Comparison of ENCODE assay signal across 13 cellular contexts in genomic region chrX:145393702-145394235, GRCh38.
DNase-seq lines count a peak whose midpoint lies in the region; ATAC-seq, FAIRE-seq and TF ChIP-seq lines count a peak whose summit lies in the region.
"Had no signal": no experiment of that assay in that cellular context is flagged by ENCODE, and none has a peak within 500 bp of the region (broad histone marks: within the 10 kb centered on the region; RNA-seq: fewer than 3 reads in every experiment).

No MANE protein-coding gene starts in this region.

- no peaks in the 10 kb centered on the region for H3K9me3 ChIP-seq in astrocyte (ENCODE audit: insufficient read depth, low read depth, low read length)
- H3K9me3 ChIP-seq: left ventricle myocardium inferior had no signal

- DNase-seq in astrocyte (ENCODE audit: low read depth): no peak
- no peak for DNase-seq in neural crest cell (ENCODE audit: low read depth, low spot score)
- no peak for DNase-seq in epidermal melanocyte (ENCODE audit: insufficient read length, low spot score)
- no peak for DNase-seq in retina
- DNase-seq: activated CD4-positive, alpha-beta memory T cell treated with anti-CD3 and anti-CD28 coated beads for 36 hours; activated naive CD4-positive, alpha-beta T cell; DMS79 treated with DMSO at 0.1 percent for 48 hours; left ventricle myocardium inferior; T-helper 1 cell had no signal

- H3K9me3 Mint-ChIP-seq in astrocyte (ENCODE audit: unreplicated experiment) (no peaks in the 10 kb centered on the region), neural crest cell (peaks cover 16% of the 10 kb centered on the region)

- peak; percentile 29 for FAIRE-seq in astrocyte (lab: Jason Lieb, UNC)
- FAIRE-seq: frontal cortex had no signal

- no peak overlapping the region for H3K27ac ChIP-seq in astrocyte (ENCODE audit: low read depth, low read length)
- H3K27ac ChIP-seq: left ventricle myocardium inferior had no signal

- H3K27ac Mint-ChIP-seq in astrocyte (ENCODE audit: unreplicated experiment) (no peak overlapping the region), neural crest cell (ENCODE audit: unreplicated experiment) (no peak overlapping the region)
- H3K27ac Mint-ChIP-seq: activated CD4-positive, alpha-beta memory T cell treated with anti-CD3 and anti-CD28 coated beads for 36 hours had no signal

- no peak overlapping the region for H3K9ac ChIP-seq in astrocyte (ENCODE audit: low read length)

- TF ChIP-seq CTCF in GM12875 (IDR thresholded peaks at IDR 0.05; ENCODE audit: borderline replicate concordance, insufficient read depth, low read depth, low read length) (peak; percentile 51), LNCAP (IDR thresholded peaks at IDR 0.05) (peak; percentile 37; the same call in 1 of the 2 replicates), astrocyte (IDR thresholded peaks at IDR 0.05; ENCODE audit: insufficient read depth, low read depth, low read length) (peak; percentile 6), neural crest cell (conservative IDR thresholded peaks at IDR 0.05) (peak; percentile 43)

- no peak overlapping the region for H2AFZ ChIP-seq in astrocyte (ENCODE audit: low read depth, low read length)

- no peaks in the 10 kb centered on the region for H3K36me3 ChIP-seq in astrocyte (ENCODE audit: insufficient read depth, low read length)
- H3K36me3 ChIP-seq: left ventricle myocardium inferior had no signal

- H3K4me3 ChIP-seq in GM12875 (ENCODE audit: low read depth, low read length) (no peak overlapping the region), astrocyte (ENCODE audit: insufficient read depth, low read depth, low read length) (no peak overlapping the region)
- H3K4me3 ChIP-seq: left ventricle myocardium inferior had no signal

- H3K36me3 Mint-ChIP-seq in astrocyte (ENCODE audit: low read depth, unreplicated experiment): no peaks in the 10 kb centered on the region
- peaks cover 2% of the 10 kb centered on the region for H3K36me3 Mint-ChIP-seq in neural crest cell (ENCODE audit: low read depth)
- H3K36me3 Mint-ChIP-seq: activated CD4-positive, alpha-beta memory T cell treated with anti-CD3 and anti-CD28 coated beads for 36 hours had no signal

- H3K4me1 ChIP-seq in astrocyte (ENCODE audit: insufficient read depth, low read length): no peaks in the 10 kb centered on the region
- H3K4me1 ChIP-seq: left ventricle myocardium inferior had no signal

- H3K4me1 Mint-ChIP-seq in astrocyte (ENCODE audit: low read depth, unreplicated experiment) (no peaks in the 10 kb centered on the region), neural crest cell (no peaks in the 10 kb centered on the region)

- H4K20me1 ChIP-seq in astrocyte (ENCODE audit: insufficient read depth, low read length): no peaks in the 10 kb centered on the region

- no peak for ATAC-seq in GM21381 (IDR thresholded peaks at IDR 0.05; ENCODE audit: unreplicated experiment)

- H3K27me3 ChIP-seq in astrocyte (ENCODE audit: insufficient read depth, low read length): no peaks in the 10 kb centered on the region

- no peak overlapping the region for H3K4me3 Mint-ChIP-seq in astrocyte (ENCODE audit: unreplicated experiment)
- H3K4me3 Mint-ChIP-seq in neural crest cell: no peak overlapping the region
- H3K4me3 Mint-ChIP-seq: activated CD4-positive, alpha-beta memory T cell treated with anti-CD3 and anti-CD28 coated beads for 36 hours had no signal

- no peak overlapping the region for H3K4me2 ChIP-seq in astrocyte (ENCODE audit: low read length)

- H3K27me3 Mint-ChIP-seq in astrocyte (ENCODE audit: low read depth, unreplicated experiment) (no peaks in the 10 kb centered on the region), neural crest cell (ENCODE audit: low read depth) (peaks cover 7% of the 10 kb centered on the region)
- H3K27me3 Mint-ChIP-seq: activated CD4-positive, alpha-beta memory T cell treated with anti-CD3 and anti-CD28 coated beads for 36 hours had no signal

- H3K79me2 ChIP-seq in astrocyte (ENCODE audit: insufficient read depth, low read length): no peaks in the 10 kb centered on the region
